In the genomic region with DNA sequence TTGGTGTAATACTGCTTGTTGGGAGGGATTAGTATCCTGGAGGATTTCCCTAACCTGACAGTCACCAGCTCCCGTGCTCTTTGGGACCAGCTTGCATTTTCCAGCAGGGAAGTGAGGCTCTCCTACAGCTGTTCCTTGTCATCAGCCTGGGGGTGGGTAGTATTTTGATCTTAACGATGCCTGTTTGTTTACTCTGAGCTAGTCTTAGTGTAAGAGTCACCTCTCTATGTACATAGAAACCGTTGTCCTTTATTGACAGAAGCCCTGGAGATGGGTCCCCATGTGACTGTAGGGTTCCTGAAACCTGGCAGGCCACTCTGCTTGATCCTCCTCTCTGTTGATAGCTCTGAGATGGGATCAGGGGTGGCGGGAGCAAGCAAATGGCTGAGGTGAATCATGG, we compare ENCODE assay signal across 17 cellular contexts. TPM values are rescaled to one million over a fixed set of nuclear protein-coding genes. Genes with fewer than 3 reads are reported as not detected.
DNase-seq lines count a peak whose midpoint lies in the region; ATAC-seq, FAIRE-seq and TF ChIP-seq lines count a peak whose summit lies in the region.
"Had no signal": no experiment of that assay in that cellular context is flagged by ENCODE, and none has a peak within 500 bp of the region (broad histone marks: within the 10 kb centered on the region; RNA-seq: fewer than 3 reads in every experiment).

No MANE protein-coding gene starts in this region.

- WGBS in pancreas, 2 donors, result 65 to 73% methylated on average over 4 of the region's 4 CpGs

- intact Hi-C loops in pancreas (cut with DNase I), result no loop called here

- FAIRE-seq in pancreas (lab: Jason Lieb, UNC), result no peak
- FAIRE-seq in frontal cortex (lab: Jason Lieb, UNC), result no peak

- peak; percentile 96 for DNase-seq in LNCaP clone FGC (ENCODE audit: low read depth)
- DNase-seq in NCI-H2081 treated with DMSO at 0.1 percent for 48 hours (lab: John Stamatoyannopoulos, UW), result peak; percentile 75
- DNase-seq in pancreas, result peak in 1 of 6 donors; percentile 5
- no peak for DNase-seq in frontal cortex (ENCODE audit: low spot score in 2 of 2)
- DNase-seq in stimulated activated CD4-positive, alpha-beta T cell treated with anti-CD3 and anti-CD28 coated beads, Interleukin-4, amount 100 ng/mL, for 24 hours, result no peak
- DNase-seq in NCI-H128 (lab: John Stamatoyannopoulos, UW; ENCODE audit: unreplicated experiment), result no peak
- DNase-seq: activated CD4-positive, CD25-positive, alpha-beta regulatory T cell treated with anti-CD3 and anti-CD28 coated beads, Interleukin-2, amount 50 U/mL, for 72 hours; activated naive CD8-positive, alpha-beta T cell treated with anti-CD3 and anti-CD28 coated beads, Interleukin-2, amount 50 U/mL, for 24 hours; CD4-positive, CD25-positive, alpha-beta regulatory T cell; H7; hypothalamus; MG63; spleen had no signal

- H3K9me3 ChIP-seq in pancreas, result no peaks in the 10 kb centered on the region
- H3K9me3 ChIP-seq: MG63, neutrophil, spleen, suprapubic skin had no signal

- H3K36me3 ChIP-seq in pancreas, result peaks cover 0 to 25% (median 5%) of the 10 kb centered on the region in 3 donors

- peak in 3 of 4 donors; percentile 18 to 89 (median 82) for ATAC-seq in pancreas
- ATAC-seq: activated naive CD8-positive, alpha-beta T cell treated with anti-CD3 and anti-CD28 coated beads, Interleukin-2, amount 50 U/mL, for 24 hours had no signal

- H3K27me3 ChIP-seq in pancreas, result no peaks in the 10 kb centered on the region
- H3K27me3 ChIP-seq: MG63, neutrophil, spleen, suprapubic skin had no signal

- H3K4me3 ChIP-seq in LNCaP clone FGC (ENCODE audit: low read depth, low read length) (peak overlapping the region; percentile 31), pancreas (no peak overlapping the region)
- H3K4me3 ChIP-seq: lung, MG63, spleen, suprapubic skin had no signal

- TF ChIP-seq CTCF in LNCaP clone FGC (IDR thresholded peaks at IDR 0.05; ENCODE audit: control insufficient read depth, extremely low read depth, insufficient read depth) (no peak), VCaP (conservative IDR thresholded peaks at IDR 0.05) (no peak), pancreas (IDR thresholded peaks at IDR 0.05) (no peak)

- H3K27ac ChIP-seq in VCaP (peak overlapping the region; percentile 92), pancreas (no peak overlapping the region)
- H3K27ac ChIP-seq: neutrophil, spleen, suprapubic skin had no signal

- H3K4me1 ChIP-seq in pancreas, result no peaks in the 10 kb centered on the region
- H3K4me1 ChIP-seq: spleen had no signal

RNA-seq across cellular contexts. Expression of gene ACP6, which starts 58.0 kb away (rescaled TPM):
- total RNA-seq in pancreas (10 to 100 TPM in 2 of 6 donors, 1 to 10 TPM in 4; 8.5 to 15.9 (median 9.8) TPM), frontal cortex (12.6 TPM)
- 10 to 100 TPM; 10.3 to 18.6 TPM for polyA plus RNA-seq in pancreas

Comparison
In these comparisons a context has a peak if more than half of its experiments do, and no peak if none do; other contexts are left out.
1. DNase-seq: peak in LNCaP clone FGC (single experiment) and NCI-H2081 treated with DMSO at 0.1 percent for 48 hours (single experiment); none in frontal cortex (0 of 2), stimulated activated CD4-positive, alpha-beta T cell treated with anti-CD3 and anti-CD28 coated beads, Interleukin-4, amount 100 ng/mL, for 24 hours (single experiment) and NCI-H128 (single experiment).